Comparison of ENCODE assay signal across 8 cellular contexts in the genomic region with DNA sequence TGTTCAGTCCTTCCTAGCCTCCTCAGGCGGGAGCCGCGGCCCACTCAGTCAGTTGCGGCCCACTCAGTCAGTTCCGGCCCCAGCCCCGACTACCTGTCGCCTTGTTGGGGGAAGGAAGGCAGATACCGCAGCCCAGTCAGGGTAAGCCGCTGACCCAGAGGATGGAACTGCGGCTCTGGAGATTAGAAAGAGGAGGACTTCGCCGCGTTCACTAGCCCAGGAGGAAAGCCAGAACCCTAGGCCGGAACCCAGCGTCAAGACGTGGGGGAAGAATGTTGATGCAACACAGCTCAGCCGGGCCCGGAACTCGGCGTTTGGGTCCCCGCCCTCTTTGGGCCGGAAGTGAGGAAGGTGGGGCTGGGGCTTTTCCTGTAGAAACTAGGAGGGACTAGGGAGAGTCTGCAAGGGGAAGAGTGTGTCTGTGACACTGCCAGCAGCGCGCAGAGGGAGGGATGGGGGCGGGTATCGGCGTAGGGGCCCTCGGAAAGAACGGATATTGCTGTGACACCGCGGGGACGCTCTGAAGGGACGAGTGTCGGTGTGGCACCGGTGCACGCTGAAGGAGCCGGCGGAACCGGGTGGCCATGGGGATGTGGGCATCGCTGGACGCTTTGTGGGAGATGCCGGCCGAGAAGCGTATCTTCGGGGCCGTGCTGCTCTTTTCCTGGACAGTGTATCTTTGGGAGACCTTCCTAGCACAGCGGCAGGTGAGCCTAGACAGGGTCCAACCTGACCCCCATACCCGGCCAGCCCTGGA. TPM values are rescaled to one million over a fixed set of nuclear protein-coding genes. Genes with fewer than 3 reads are reported as not detected.
DNase-seq lines count a peak whose midpoint lies in the region; ATAC-seq and TF ChIP-seq lines count a peak whose summit lies in the region.

Gene ZMPSTE24, plus strand, starts transcription at position 549 of the 757 bp plus-strand sequence. Its CDS starts 36 bp downstream, at position 585.

- H3K9me3 Mint-ChIP-seq in T-helper 2 cell treated with Interferon-gamma antibody and Interleukin-4, amounts not matched to agents 5 μg/mL and 100 μg/mL, for 36 hours = no peaks in the 10 kb centered on the region

- H3K27ac ChIP-seq in ascending aorta (peak within 1 kb of the TSS; percentile 90 to 98), right cardiac atrium (ENCODE audit: low read length) (peak within 1 kb of the TSS; percentile 99), uterus (peak within 1 kb of the TSS; percentile 95)

- TF ChIP-seq CTCF in ascending aorta (IDR thresholded peaks at IDR 0.05) = no peak
- TF ChIP-seq CTCF in uterus (IDR thresholded peaks at IDR 0.05) = peak in 2 of 4 experiments; percentile 9 to 15

- peaks cover 45% of the 10 kb centered on the region for H3K4me1 Mint-ChIP-seq in T-helper 2 cell treated with Interferon-gamma antibody and Interleukin-4, amounts not matched to agents 5 μg/mL and 100 μg/mL, for 36 hours (ENCODE audit: low read depth)

- TF ChIP-seq POLR2A in uterus (IDR thresholded peaks at IDR 0.05) = peak; percentile 40 to 52

- ATAC-seq in GM18499 (IDR thresholded peaks at IDR 0.05; ENCODE audit: insufficient read depth, unreplicated experiment) (peak; percentile 75), HG02943 (IDR thresholded peaks at IDR 0.05; ENCODE audit: low read depth, unreplicated experiment) (peak; percentile 87), right cardiac atrium (peak; percentile 99 to 100)

- under 1% methylated on average over 48 of the region's 48 CpGs for WGBS in right cardiac atrium

- H3K36me3 ChIP-seq in ascending aorta (peaks cover 11 to 22% of the 10 kb centered on the region in 2 donors), uterus (no peaks in the 10 kb centered on the region)

- DNase-seq in NCI-H1930 (lab: John Stamatoyannopoulos, UW) = peak; percentile 94 to 96
- peak; percentile 93 for DNase-seq in T-helper 2 cell treated with Interferon-gamma antibody and Interleukin-4, amounts not matched to agents 5 μg/mL and 100 μg/mL, for 36 hours (ENCODE audit: low spot score)
- peak; percentile 88 to 98 for DNase-seq in ascending aorta (ENCODE audit: low spot score in 2 of 2)
- DNase-seq in right cardiac atrium = peak; percentile 95 to 97 (median 97)
- peak; percentile 94 for DNase-seq in pulmonary artery endothelial cell (ENCODE audit: low read depth, low spot score)
- peak; percentile 93 to 94 for DNase-seq in uterus

- intact Hi-C loops in ascending aorta (cut with DNase I) = loop anchor here (1.0 to 2.0 kb wide), 3 partner anchors 57 to 115 kb away; partner anchors contain the start of genes RLF and SMAP2
- intact Hi-C loops in right cardiac atrium (cut with DNase I) = no loop called here
- intact Hi-C loops in uterus (cut with DNase I; ENCODE audit: low total_unique reads) = no loop called here

- no peaks in the 10 kb centered on the region for H3K27me3 Mint-ChIP-seq in T-helper 2 cell treated with Interferon-gamma antibody and Interleukin-4, amounts not matched to agents 5 μg/mL and 100 μg/mL, for 36 hours (ENCODE audit: low read depth)

- no peaks in the 10 kb centered on the region for H3K9me3 ChIP-seq in ascending aorta
- H3K9me3 ChIP-seq in right cardiac atrium (ENCODE audit: control insufficient read depth, low read length) = no peaks in the 10 kb centered on the region
- no peaks in the 10 kb centered on the region for H3K9me3 ChIP-seq in uterus

- H3K4me3 Mint-ChIP-seq in T-helper 2 cell treated with Interferon-gamma antibody and Interleukin-4, amounts not matched to agents 5 μg/mL and 100 μg/mL, for 36 hours = peak within 1 kb of the TSS; percentile 97

- peak within 1 kb of the TSS; percentile 84 for H3K4me3 ChIP-seq in ascending aorta
- peak within 1 kb of the TSS; percentile 86 for H3K4me3 ChIP-seq in right cardiac atrium (ENCODE audit: low read length)
- H3K4me3 ChIP-seq in uterus = peak within 1 kb of the TSS; percentile 72 to 75

- peaks cover 42% of the 10 kb centered on the region for H3K36me3 Mint-ChIP-seq in T-helper 2 cell treated with Interferon-gamma antibody and Interleukin-4, amounts not matched to agents 5 μg/mL and 100 μg/mL, for 36 hours (ENCODE audit: low read depth)

- H3K27ac Mint-ChIP-seq in T-helper 2 cell treated with Interferon-gamma antibody and Interleukin-4, amounts not matched to agents 5 μg/mL and 100 μg/mL, for 36 hours = peak within 1 kb of the TSS; percentile 99

- H3K4me1 ChIP-seq in ascending aorta (peaks cover 8 to 34% of the 10 kb centered on the region in 2 donors), right cardiac atrium (ENCODE audit: control insufficient read depth, insufficient read depth, low read length) (peaks cover 2% of the 10 kb centered on the region), uterus (peaks cover 0 to 5% of the 10 kb centered on the region in 2 donors)

- no peaks in the 10 kb centered on the region for H3K27me3 ChIP-seq in ascending aorta
- H3K27me3 ChIP-seq in right cardiac atrium (ENCODE audit: control insufficient read depth, insufficient read depth) = no peaks in the 10 kb centered on the region
- no peaks in the 10 kb centered on the region for H3K27me3 ChIP-seq in uterus

RNA-seq across cellular contexts. Expression of gene ZMPSTE24, which starts in this region (rescaled TPM):
- total RNA-seq in ascending aorta (61.8 TPM), right cardiac atrium (10 to 100 TPM; 29.0 to 43.4 (median 34.7) TPM), pulmonary artery endothelial cell (67.0 and 108 TPM in 2 replicates), uterus (10 to 100 TPM; 17.9 to 79.1 (median 56.2) TPM)
- polyA plus RNA-seq in right cardiac atrium = 23.5 TPM

Comparison
In these comparisons a context has a peak if more than half of its experiments do, and no peak if none do; other contexts are left out.
1. Peak in every context shown above with its lines: DNase-seq, ATAC-seq, H3K4me3 ChIP-seq and H3K27ac ChIP-seq.